In the genomic region with DNA sequence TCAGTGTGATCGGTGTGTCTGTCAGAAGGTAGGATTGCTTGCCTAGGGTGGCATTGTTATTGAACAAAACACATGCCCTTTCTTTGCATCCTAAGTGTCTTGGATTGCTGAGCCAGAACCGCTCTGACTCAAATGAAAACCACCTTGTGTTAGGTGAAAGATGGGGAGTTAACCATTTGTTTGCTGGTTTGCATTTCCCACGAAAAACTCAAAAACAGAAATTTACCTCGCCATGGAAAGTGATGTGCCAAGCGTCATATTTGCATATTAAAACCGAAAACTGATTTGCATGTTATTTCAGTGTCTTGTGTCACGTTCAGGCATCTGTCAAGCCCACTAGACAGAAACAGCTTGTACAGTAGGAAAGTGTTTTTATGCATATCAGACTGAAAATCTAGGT, we compare ENCODE assay signal across 10 cellular contexts.
A peak's percentile ranks its signal among the peaks of the same experiment; 100 is the strongest.
DNase-seq lines count a peak whose midpoint lies in the region; ATAC-seq and TF ChIP-seq lines count a peak whose summit lies in the region.
"Had no signal": no experiment of that assay in that cellular context is flagged by ENCODE, and none has a peak within 500 bp of the region (broad histone marks: within the 10 kb centered on the region; RNA-seq: fewer than 3 reads in every experiment).

No MANE protein-coding gene starts in this region.

- H3K36me3 Mint-ChIP-seq in activated CD4-positive, alpha-beta T cell treated with anti-CD3 and anti-CD28 coated beads, Interleukin-2, amount 10 ng/mL, durations not matched to agents 24 days and 14 days (ENCODE audit: low read depth): no peaks in the 10 kb centered on the region

- H3K9me3 ChIP-seq in neural cell (ENCODE audit: low read length): no peaks in the 10 kb centered on the region

- H3K27me3 ChIP-seq in neural cell (ENCODE audit: insufficient read depth, low read depth, low read length): no peaks in the 10 kb centered on the region

- TF ChIP-seq RAD21 in neural cell (conservative IDR thresholded peaks at IDR 0.05): no peak

- H4K20me1 ChIP-seq in neural cell (ENCODE audit: insufficient read depth): no peaks in the 10 kb centered on the region

- TF ChIP-seq CTCF in neural cell (IDR thresholded peaks at IDR 0.05; ENCODE audit: poor library complexity, severe bottlenecking) (no peak), RWPE1 (conservative IDR thresholded peaks at IDR 0.05; ENCODE audit: low read depth) (no peak)

- DNase-seq in activated CD4-positive, alpha-beta T cell treated with anti-CD3 and anti-CD28 coated beads, Interleukin-2, amount 10 ng/mL, durations not matched to agents 24 days and 14 days: no peak
- DNase-seq in activated CD4-positive, alpha-beta T cell treated with anti-CD3 and anti-CD28 coated beads for 4 hours: no peak
- DNase-seq in RWPE1 (ENCODE audit: low spot score) (no peak), NCI-H2029 (lab: John Stamatoyannopoulos, UW) (no peak), GOT3 (lab: John Stamatoyannopoulos, UW) (no peak)
- DNase-seq: ACHN, right cardiac atrium had no signal

- H3K27ac ChIP-seq in neural cell (ENCODE audit: low read length) (no peak overlapping the region), RWPE1 (no peak overlapping the region)

- no peaks in the 10 kb centered on the region for H3K79me2 ChIP-seq in neural cell (replicated peaks; ENCODE audit: insufficient read depth, low read length)

- ATAC-seq in GM21576 (IDR thresholded peaks at IDR 0.05; ENCODE audit: unreplicated experiment) (peak; percentile 80), HG03460 (IDR thresholded peaks at IDR 0.05; ENCODE audit: unreplicated experiment) (peak; percentile 82)
- ATAC-seq: right cardiac atrium had no signal

- peaks cover 24% of the 10 kb centered on the region for H3K4me1 Mint-ChIP-seq in activated CD4-positive, alpha-beta T cell treated with anti-CD3 and anti-CD28 coated beads, Interleukin-2, amount 10 ng/mL, durations not matched to agents 24 days and 14 days

- H3K4me2 ChIP-seq in neural cell (ENCODE audit: low read length): no peak overlapping the region

- no peak overlapping the region for H3K9ac ChIP-seq in neural cell (ENCODE audit: low read length)

- peak overlapping the region; percentile 12 for H3K27ac Mint-ChIP-seq in activated CD4-positive, alpha-beta T cell treated with anti-CD3 and anti-CD28 coated beads, Interleukin-2, amount 10 ng/mL, durations not matched to agents 24 days and 14 days

- no peak overlapping the region for H3K4me3 Mint-ChIP-seq in activated CD4-positive, alpha-beta T cell treated with anti-CD3 and anti-CD28 coated beads, Interleukin-2, amount 10 ng/mL, durations not matched to agents 24 days and 14 days

- H3K27me3 Mint-ChIP-seq in activated CD4-positive, alpha-beta T cell treated with anti-CD3 and anti-CD28 coated beads, Interleukin-2, amount 10 ng/mL, durations not matched to agents 24 days and 14 days: peaks cover 3% of the 10 kb centered on the region

- TF ChIP-seq EP300 in neural cell (conservative IDR thresholded peaks at IDR 0.05; ENCODE audit: poor library complexity, severe bottlenecking): peak; percentile 10

- H3K4me3 ChIP-seq in neural cell (ENCODE audit: low read length): no peak overlapping the region

- intact Hi-C loops in activated CD4-positive, alpha-beta T cell treated with anti-CD3 and anti-CD28 coated beads, Interleukin-2, amount 10 ng/mL, durations not matched to agents 24 days and 14 days (cut with micrococcal nuclease): loop anchor here (1.0 to 10.0 kb wide), 2 partner anchors 220 to 348 kb away; no protein-coding TSS in a partner anchor

- H3K9me2 ChIP-seq in neural cell (ENCODE audit: insufficient read depth, low read length): no peaks in the 10 kb centered on the region

- H3K36me3 ChIP-seq in neural cell (ENCODE audit: insufficient read depth, low read length): no peaks in the 10 kb centered on the region

- no peak overlapping the region for H2AFZ ChIP-seq in neural cell (ENCODE audit: low read depth, low read length)

- H3F3A ChIP-seq in neural cell (ENCODE audit: insufficient read depth, low read length, poor library complexity, severe bottlenecking): no peaks in the 10 kb centered on the region

- POLR2A ChIA-PET in RWPE1 (lab: Yijun Ruan, JAX; ENCODE audit: low non-redundant PET): no interaction called here

- no peaks in the 10 kb centered on the region for H3K9me3 Mint-ChIP-seq in activated CD4-positive, alpha-beta T cell treated with anti-CD3 and anti-CD28 coated beads, Interleukin-2, amount 10 ng/mL, durations not matched to agents 24 days and 14 days

- CTCF ChIA-PET in RWPE1 (lab: Yijun Ruan, JAX): no interaction called here

TF ChIP-seq in neural cell, 6 proteins besides CTCF, POLR2A, EP300 and RAD21:
- TF ChIP-seq MXI1 (conservative IDR thresholded peaks at IDR 0.05; ENCODE audit: poor library complexity, severe bottlenecking): no peak
- TF ChIP-seq POLR2AphosphoS5 (IDR thresholded peaks at IDR 0.05): no peak
- TF ChIP-seq, protein P1, sequence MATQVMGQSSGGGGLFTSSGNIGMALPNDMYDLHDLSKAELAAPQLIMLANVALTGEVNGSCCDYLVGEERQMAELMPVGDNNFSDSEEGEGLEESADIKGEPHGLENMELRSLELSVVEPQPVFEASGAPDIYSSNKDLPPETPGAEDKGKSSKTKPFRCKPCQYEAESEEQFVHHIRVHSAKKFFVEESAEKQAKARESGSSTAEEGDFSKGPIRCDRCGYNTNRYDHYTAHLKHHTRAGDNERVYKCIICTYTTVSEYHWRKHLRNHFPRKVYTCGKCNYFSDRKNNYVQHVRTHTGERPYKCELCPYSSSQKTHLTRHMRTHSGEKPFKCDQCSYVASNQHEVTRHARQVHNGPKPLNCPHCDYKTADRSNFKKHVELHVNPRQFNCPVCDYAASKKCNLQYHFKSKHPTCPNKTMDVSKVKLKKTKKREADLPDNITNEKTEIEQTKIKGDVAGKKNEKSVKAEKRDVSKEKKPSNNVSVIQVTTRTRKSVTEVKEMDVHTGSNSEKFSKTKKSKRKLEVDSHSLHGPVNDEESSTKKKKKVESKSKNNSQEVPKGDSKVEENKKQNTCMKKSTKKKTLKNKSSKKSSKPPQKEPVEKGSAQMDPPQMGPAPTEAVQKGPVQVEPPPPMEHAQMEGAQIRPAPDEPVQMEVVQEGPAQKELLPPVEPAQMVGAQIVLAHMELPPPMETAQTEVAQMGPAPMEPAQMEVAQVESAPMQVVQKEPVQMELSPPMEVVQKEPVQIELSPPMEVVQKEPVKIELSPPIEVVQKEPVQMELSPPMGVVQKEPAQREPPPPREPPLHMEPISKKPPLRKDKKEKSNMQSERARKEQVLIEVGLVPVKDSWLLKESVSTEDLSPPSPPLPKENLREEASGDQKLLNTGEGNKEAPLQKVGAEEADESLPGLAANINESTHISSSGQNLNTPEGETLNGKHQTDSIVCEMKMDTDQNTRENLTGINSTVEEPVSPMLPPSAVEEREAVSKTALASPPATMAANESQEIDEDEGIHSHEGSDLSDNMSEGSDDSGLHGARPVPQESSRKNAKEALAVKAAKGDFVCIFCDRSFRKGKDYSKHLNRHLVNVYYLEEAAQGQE (IDR thresholded peaks at IDR 0.05; ENCODE audit: borderline replicate concordance): no peak
- TF ChIP-seq TAF1 (IDR thresholded peaks at IDR 0.05; ENCODE audit: low read depth): no peak
- TF ChIP-seq SMC3 (conservative IDR thresholded peaks at IDR 0.05; ENCODE audit: poor library complexity): no peak
- no peak for TF ChIP-seq EZH2 (IDR thresholded peaks at IDR 0.05; ENCODE audit: borderline replicate concordance, insufficient read depth, low read length, poor library complexity, severe bottlenecking)
